In genomic region chr11:115927823-115928329, GRCh38 we compare ENCODE assay signal across 1 cellular context.
TF ChIP-seq lines count a peak whose summit lies in the region.

No MANE protein-coding gene starts in this region.

TF ChIP-seq in GM12878, 131 proteins besides CTCF, POLR2A, EP300 and RAD21 (continued from another document and continues in another):
- TF ChIP-seq ZNF687 (IDR thresholded peaks at IDR 0.05) (peak; percentile 99), NR2F1 (conservative IDR thresholded peaks at IDR 0.05) (no peak), MYC (IDR thresholded peaks at IDR 0.05; ENCODE audit: insufficient read depth, insufficient read length, insufficient replicate concordance, low read length, severe bottlenecking) (peak; percentile 35), BCL11A (IDR thresholded peaks at IDR 0.05; ENCODE audit: low read depth, low read length) (0 out of 2 replicates have a peak, but pooled peaks have one; percentile 5), TCF3 (IDR thresholded peaks at IDR 0.05; ENCODE audit: borderline replicate concordance, insufficient read depth, low read depth, low read length) (no peak), POU2F2 (IDR thresholded peaks at IDR 0.05; ENCODE audit: borderline replicate concordance, low read depth, low read length) (peak; percentile 37; the same call in 1 of the 3 replicates), CBX3 (IDR thresholded peaks at IDR 0.05; ENCODE audit: borderline replicate concordance, low read depth) (no peak), IKZF1 (conservative IDR thresholded peaks at IDR 0.05) (peak; percentile 57), JUND (IDR thresholded peaks at IDR 0.05; ENCODE audit: low read depth, low read length) (no peak), CHD1 (IDR thresholded peaks at IDR 0.05; ENCODE audit: low read depth, low read length) (no peak), SRF (IDR thresholded peaks at IDR 0.05; ENCODE audit: low read depth in 2 of 2, low read length in 2 of 2) (no peak), MTA3 (IDR thresholded peaks at IDR 0.05; ENCODE audit: borderline replicate concordance, low read length) (no peak), STAT1 (conservative IDR thresholded peaks at IDR 0.05) (no peak), HSF1 (IDR thresholded peaks at IDR 0.05; ENCODE audit: low read depth, low read length) (no peak), RELB (IDR thresholded peaks at IDR 0.05; ENCODE audit: low read depth) (peak; percentile 74), BCLAF1 (IDR thresholded peaks at IDR 0.05) (no peak), CUX1 (IDR thresholded peaks at IDR 0.05; ENCODE audit: insufficient replicate concordance, low read depth, low read length) (no peak), ZNF274 (IDR thresholded peaks at IDR 0.05; ENCODE audit: insufficient read depth, insufficient read length) (no peak), SPI1 (IDR thresholded peaks at IDR 0.05; ENCODE audit: borderline replicate concordance, insufficient read depth, low read depth, low read length) (peak; percentile 51; the same call in 1 of the 2 replicates), ATF3 (IDR thresholded peaks at IDR 0.05; ENCODE audit: borderline replicate concordance, extremely low read depth, low read depth, low read length) (no peak), ZNF622 (IDR thresholded peaks at IDR 0.05) (no peak), SKIL (IDR thresholded peaks at IDR 0.05; ENCODE audit: low read depth, poor library complexity, severe bottlenecking) (peak; percentile 78), RBBP5 (conservative IDR thresholded peaks at IDR 0.05) (no peak), SIN3A (IDR thresholded peaks at IDR 0.05; ENCODE audit: low read depth, low read length) (no peak), ZBTB33 (IDR thresholded peaks at IDR 0.05) (no peak), RUNX3 (IDR thresholded peaks at IDR 0.05; ENCODE audit: low read length) (no peak), IRF4 (IDR thresholded peaks at IDR 0.05; ENCODE audit: low read depth, low read length) (peak; percentile 2; the same call in 1 of the 2 replicates), KDM1A (IDR thresholded peaks at IDR 0.05; ENCODE audit: borderline replicate concordance) (no peak), IRF5 (IDR thresholded peaks at IDR 0.05; ENCODE audit: borderline replicate concordance) (no peak), HDGF (IDR thresholded peaks at IDR 0.05) (no peak), PBX3 (IDR thresholded peaks at IDR 0.05; ENCODE audit: insufficient replicate concordance, low read depth, low read length) (peak; percentile 7), GABPA (IDR thresholded peaks at IDR 0.05; ENCODE audit: low read depth) (no peak), KAT2A (conservative IDR thresholded peaks at IDR 0.05; ENCODE audit: control insufficient read depth, low read depth, low read length) (no peak), PAX5 (IDR thresholded peaks at IDR 0.05; ENCODE audit: borderline replicate concordance, low read depth, low read length) (no peak)
